21 cellular contexts compared by ENCODE assay signal in the genomic region with DNA sequence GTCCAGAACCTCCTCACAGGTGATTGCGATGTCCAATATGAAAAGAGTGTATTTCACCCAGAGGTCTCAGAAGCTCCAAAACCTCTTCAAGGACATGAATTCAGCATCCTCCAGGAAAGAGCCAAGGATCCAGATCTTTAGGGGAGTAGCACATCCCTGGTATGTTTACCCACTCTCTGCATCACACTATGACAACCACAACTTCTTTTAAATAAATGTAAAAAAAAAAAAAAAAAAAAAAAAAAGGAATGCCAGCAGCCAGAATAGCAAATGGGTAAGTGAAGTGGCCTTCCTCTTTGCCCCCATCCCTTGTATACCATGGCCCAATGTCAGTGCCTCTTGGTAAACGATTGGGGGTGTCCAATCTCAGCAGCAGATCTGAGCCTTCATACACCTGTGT.
DNase-seq lines count a peak whose midpoint lies in the region; ATAC-seq, FAIRE-seq and TF ChIP-seq lines count a peak whose summit lies in the region.
"Had no signal": no experiment of that assay in that cellular context is flagged by ENCODE, and none has a peak within 500 bp of the region (broad histone marks: within the 10 kb centered on the region; RNA-seq: fewer than 3 reads in every experiment).

No MANE protein-coding gene starts in this region.

- TF ChIP-seq CTCF in cardiac muscle cell (IDR thresholded peaks at IDR 0.05; ENCODE audit: low read depth, low read length) (no peak), esophagus squamous epithelium (IDR thresholded peaks at IDR 0.05) (no peak), uterus (IDR thresholded peaks at IDR 0.05) (no peak)

- TF ChIP-seq POLR2A in esophagus squamous epithelium (IDR thresholded peaks at IDR 0.05) = no peak
- TF ChIP-seq POLR2A in uterus (IDR thresholded peaks at IDR 0.05) = no peak

- no peak for ATAC-seq in activated T-cell treated with anti-CD3 and anti-CD28 coated beads, Interleukin-2, amount 50 U/mL, for 4 hours

- H3K27ac ChIP-seq in cardiac muscle cell (peak overlapping the region; percentile 22), esophagus squamous epithelium (peak overlapping the region in 3 of 4 donors; percentile 26 to 83 (median 56)), rectal smooth muscle tissue (ENCODE audit: low read depth, low read length) (peak overlapping the region; percentile 62), uterus (peak overlapping the region; percentile 79 to 82)
- H3K27ac ChIP-seq: 22Rv1 had no signal

- 83 to 100% methylated on average over 2 of the region's 2 CpGs for WGBS in esophagus squamous epithelium, 2 donors

- FAIRE-seq in frontal cortex (lab: Jason Lieb, UNC) = no peak
- FAIRE-seq: GM19239, RCC 7860 had no signal

- no peaks in the 10 kb centered on the region for H3K36me3 ChIP-seq in cardiac muscle cell
- no peaks in the 10 kb centered on the region for H3K36me3 ChIP-seq in esophagus squamous epithelium
- no peaks in the 10 kb centered on the region for H3K36me3 ChIP-seq in rectal smooth muscle tissue (ENCODE audit: control insufficient read depth, insufficient read depth, low read length)
- H3K36me3 ChIP-seq in uterus = no peaks in the 10 kb centered on the region

- DNase-seq in cardiac muscle cell (ENCODE audit: low read depth in 1 of 2, low spot score in 1 of 2) (no peak), cardiac septum (ENCODE audit: low spot score) (no peak), esophagus squamous epithelium (lab: John Stamatoyannopoulos, UW) (no peak), uterus (no peak), frontal cortex (ENCODE audit: low spot score in 2 of 2) (no peak)
- no peak for DNase-seq in stimulated activated CD4-positive, alpha-beta T cell treated with anti-CD3 and anti-CD28 coated beads, Interleukin-4, amount 100 ng/mL, for 4 hours
- DNase-seq in activated T-cell treated with anti-CD3 and anti-CD28 coated beads, Interleukin-2, amount 50 U/mL, for 4 hours = no peak
- DNase-seq: CD4-positive, CD25-positive, alpha-beta regulatory T cell; DMS79; H7; NCI-H1048; NCI-H1436 treated with DMSO at 0.1 percent for 48 hours; NCI-H2081; NCI-H2227 treated with DMSO at 0.1 percent for 48 hours; NCI-H526 treated with DMSO at 0.1 percent for 48 hours; SHP77 treated with DMSO at 0.1 percent for 48 hours had no signal

- H3K36me3 Mint-ChIP-seq in activated T-cell treated with anti-CD3 and anti-CD28 coated beads, Interleukin-2, amount 50 U/mL, for 4 hours (ENCODE audit: insufficient read depth) = no peaks in the 10 kb centered on the region
- H3K36me3 Mint-ChIP-seq: CD4-positive, CD25-positive, alpha-beta regulatory T cell had no signal

- H3K9me3 Mint-ChIP-seq in activated T-cell treated with anti-CD3 and anti-CD28 coated beads, Interleukin-2, amount 50 U/mL, for 4 hours = no peaks in the 10 kb centered on the region

- intact Hi-C loops in cardiac septum (cut with DNase I) (no loop called here), esophagus squamous epithelium (cut with DNase I) (no loop called here), uterus (cut with DNase I; ENCODE audit: low total_unique reads) (no loop called here)

- H3K4me3 Mint-ChIP-seq in activated T-cell treated with anti-CD3 and anti-CD28 coated beads, Interleukin-2, amount 50 U/mL, for 4 hours = no peak overlapping the region
- H3K4me3 Mint-ChIP-seq: B cell; CD4-positive, CD25-positive, alpha-beta regulatory T cell had no signal

- H3K4me1 ChIP-seq in cardiac muscle cell (ENCODE audit: low read depth) = no peaks in the 10 kb centered on the region
- H3K4me1 ChIP-seq in esophagus squamous epithelium = peaks cover 0 to 8% (median 0%) of the 10 kb centered on the region in 3 donors
- peaks cover 8% of the 10 kb centered on the region for H3K4me1 ChIP-seq in rectal smooth muscle tissue (ENCODE audit: control insufficient read depth, insufficient read depth, low read length)
- peaks cover 0 to 4% of the 10 kb centered on the region in 2 donors for H3K4me1 ChIP-seq in uterus

- no peaks in the 10 kb centered on the region for H3K4me1 Mint-ChIP-seq in activated T-cell treated with anti-CD3 and anti-CD28 coated beads, Interleukin-2, amount 50 U/mL, for 4 hours (ENCODE audit: low read depth)
- H3K4me1 Mint-ChIP-seq: B cell; CD4-positive, CD25-positive, alpha-beta regulatory T cell had no signal

- no peaks in the 10 kb centered on the region for H3K27me3 Mint-ChIP-seq in activated T-cell treated with anti-CD3 and anti-CD28 coated beads, Interleukin-2, amount 50 U/mL, for 4 hours (ENCODE audit: low read depth)

- no peaks in the 10 kb centered on the region for H3K27me3 ChIP-seq in cardiac muscle cell
- H3K27me3 ChIP-seq in esophagus squamous epithelium = no peaks in the 10 kb centered on the region
- H3K27me3 ChIP-seq in rectal smooth muscle tissue (ENCODE audit: control insufficient read depth, insufficient read depth, low read length) = peaks cover 2% of the 10 kb centered on the region
- H3K27me3 ChIP-seq in uterus = no peaks in the 10 kb centered on the region

- H3K9me3 ChIP-seq in cardiac muscle cell (ENCODE audit: low read depth) (no peaks in the 10 kb centered on the region), esophagus squamous epithelium (no peaks in the 10 kb centered on the region), uterus (no peaks in the 10 kb centered on the region)

- no peak overlapping the region for H3K9ac ChIP-seq in rectal smooth muscle tissue (ENCODE audit: low read length)

- no peak overlapping the region for H3K4me3 ChIP-seq in cardiac muscle cell
- H3K4me3 ChIP-seq in esophagus squamous epithelium = no peak overlapping the region
- no peak overlapping the region for H3K4me3 ChIP-seq in rectal smooth muscle tissue (ENCODE audit: low read length)
- H3K4me3 ChIP-seq in uterus = no peak overlapping the region

Comparison
In these comparisons a context has a peak if more than half of its experiments do, and no peak if none do; other contexts are left out.
1. H3K27ac ChIP-seq: peak in every context shown above with its lines; median percentile 80 in uterus; 62 in rectal smooth muscle tissue; 56 in esophagus squamous epithelium; 22 in cardiac muscle cell.